Comparison of ENCODE assay signal across 1 cellular context in the genomic region with DNA sequence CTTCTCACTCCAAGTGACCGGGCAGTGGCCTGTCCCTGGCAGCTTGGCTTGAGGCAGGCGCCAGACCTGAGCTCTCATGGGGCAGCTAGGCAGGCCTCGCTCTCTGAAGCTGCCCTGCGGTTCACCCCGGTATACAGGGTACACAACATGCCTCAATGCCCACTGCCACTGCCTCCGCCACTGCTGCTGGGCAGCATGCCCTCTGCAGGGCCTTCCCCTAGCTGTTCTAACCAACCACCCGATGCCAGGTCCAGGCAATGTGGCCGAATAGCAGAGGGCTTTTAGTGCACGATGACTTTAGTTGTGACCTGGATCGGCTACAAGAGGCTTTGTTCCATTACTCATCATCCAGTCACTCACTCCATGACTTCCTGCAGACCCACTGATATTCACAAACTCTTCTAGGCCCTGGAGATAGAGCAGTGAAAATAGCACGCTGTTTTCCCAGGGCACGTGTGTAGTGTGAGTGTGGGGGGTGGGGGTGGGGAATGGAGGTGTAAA.
TF ChIP-seq lines count a peak whose summit lies in the region.

No MANE protein-coding gene starts in this region.

TF ChIP-seq in A549, 52 proteins besides CTCF, POLR2A, EP300 and RAD21:
- TF ChIP-seq FOSL2 (IDR thresholded peaks at IDR 0.05) (no peak), FOSL2 (CRISPR knock-in tag; IDR thresholded peaks at IDR 0.05) (peak; percentile 55), MAZ (IDR thresholded peaks at IDR 0.05; ENCODE audit: borderline replicate concordance, low read depth, low read length) (no peak), NPAS2 (CRISPR knock-in tag; IDR thresholded peaks at IDR 0.05; ENCODE audit: borderline replicate concordance) (no peak), POLR2AphosphoS2 (conservative IDR thresholded peaks at IDR 0.05; ENCODE audit: low read length) (0 out of 2 replicates have a peak, but pooled peaks have one; percentile 9)
